ENCODE assay signal across 23 cellular contexts in the genomic region with DNA sequence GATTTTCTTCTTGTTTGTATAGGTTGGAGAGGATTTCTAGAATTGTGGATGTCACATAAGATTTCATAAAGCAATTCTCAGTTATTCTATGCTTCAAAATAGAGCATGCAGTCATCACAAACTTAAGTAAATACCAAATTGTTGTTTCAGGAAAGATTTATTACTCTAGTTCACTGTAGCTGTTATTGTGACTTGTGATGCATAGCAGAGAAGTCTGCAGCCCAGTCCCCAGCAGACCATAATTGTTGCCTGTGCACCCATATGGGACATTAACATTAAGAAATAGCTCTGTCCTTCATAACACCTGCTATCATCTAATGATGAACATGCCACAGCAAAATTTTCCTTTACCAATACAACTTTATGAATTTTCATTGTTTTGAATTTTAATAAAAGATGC.
A peak's percentile ranks its signal among the peaks of the same experiment; 100 is the strongest.
DNase-seq lines count a peak whose midpoint lies in the region; FAIRE-seq and TF ChIP-seq lines count a peak whose summit lies in the region.
"Had no signal": no experiment of that assay in that cellular context is flagged by ENCODE, and none has a peak within 500 bp of the region (broad histone marks: within the 10 kb centered on the region; RNA-seq: fewer than 3 reads in every experiment).

No MANE protein-coding gene starts in this region.

- H3K4me3 ChIP-seq in endothelial cell of umbilical vein (replicated peaks in 1 of 3; ENCODE audit: insufficient read depth in 1 of 3, low read depth in 1 of 3, low read length in 3 of 3): no peak overlapping the region
- H3K4me3 ChIP-seq in CD8-positive, alpha-beta memory T cell (ENCODE audit: low read length): no peak overlapping the region
- no peak overlapping the region for H3K4me3 ChIP-seq in esophagus muscularis mucosa
- H3K4me3 ChIP-seq: GM23338, SJCRH30 had no signal

- H3K9ac ChIP-seq in endothelial cell of umbilical vein (replicated peaks; ENCODE audit: extremely low read depth, insufficient read depth, low read length): no peak overlapping the region

- intact Hi-C loops in endothelial cell of umbilical vein (cut with micrococcal nuclease) (no loop called here), esophagus muscularis mucosa (cut with DNase I) (no loop called here)

- in situ Hi-C loops in Caki2 (cut with HindIII; ENCODE audit: low pct_unique_long_range_greater_than_20kb, low sequenced_read_pairs): no loop called here

- H3K27ac Mint-ChIP-seq in mesothelial cell of epicardium: peak overlapping the region; percentile 45
- no peak overlapping the region for H3K27ac Mint-ChIP-seq in CD8-positive, alpha-beta memory T cell
- H3K27ac Mint-ChIP-seq: GM23338 had no signal

- H3K4me3 Mint-ChIP-seq in mesothelial cell of epicardium: no peak overlapping the region
- no peak overlapping the region for H3K4me3 Mint-ChIP-seq in CD8-positive, alpha-beta memory T cell
- H3K4me3 Mint-ChIP-seq: GM23338 had no signal

- peaks cover 10% of the 10 kb centered on the region for H3K9me3 Mint-ChIP-seq in mesothelial cell of epicardium
- H3K9me3 Mint-ChIP-seq in CD8-positive, alpha-beta memory T cell: peaks cover 4 to 12% (median 9%) of the 10 kb centered on the region in 5 donors
- H3K9me3 Mint-ChIP-seq: GM23338 had no signal

- no peaks in the 10 kb centered on the region for H3K27me3 Mint-ChIP-seq in mesothelial cell of epicardium (ENCODE audit: low read depth)
- no peaks in the 10 kb centered on the region for H3K27me3 Mint-ChIP-seq in CD8-positive, alpha-beta memory T cell

- H3K27me3 ChIP-seq in endothelial cell of umbilical vein (ENCODE audit: control insufficient read depth in 2 of 2, insufficient read depth in 2 of 2, low read length in 2 of 2) (no peaks in the 10 kb centered on the region), esophagus muscularis mucosa (no peaks in the 10 kb centered on the region)
- H3K27me3 ChIP-seq in CD8-positive, alpha-beta memory T cell (ENCODE audit: insufficient read depth, low read length, poor library complexity, severe bottlenecking): no peaks in the 10 kb centered on the region
- H3K27me3 ChIP-seq: BE2C, SJCRH30 had no signal

- H3K4me1 ChIP-seq in endothelial cell of umbilical vein (ENCODE audit: control insufficient read depth, extremely low read depth, insufficient read depth, low read length) (no peaks in the 10 kb centered on the region), esophagus muscularis mucosa (peaks cover 0 to 18% (median 10%) of the 10 kb centered on the region in 4 donors)
- no peaks in the 10 kb centered on the region for H3K4me1 ChIP-seq in CD8-positive, alpha-beta memory T cell (ENCODE audit: insufficient read depth, low read length)
- H3K4me1 ChIP-seq: BE2C had no signal

- no TSS peak for BruUV-seq in endothelial cell of umbilical vein (replicated peaks; lab: Mats Ljungman, UMichigan)

- no peaks in the 10 kb centered on the region for H4K20me1 ChIP-seq in endothelial cell of umbilical vein (replicated peaks; ENCODE audit: control insufficient read depth, extremely low read depth, insufficient read depth, low read length)

- POLR2A ChIA-PET in endothelial cell of umbilical vein (lab: Charles Lee): no interaction called here
- POLR2A ChIA-PET in CD8-positive, alpha-beta memory T cell (lab: Charles Lee): no interaction called here

- TF ChIP-seq CTCF in endothelial cell of umbilical vein (IDR thresholded peaks at IDR 0.05; ENCODE audit: extremely low read depth in 1 of 2, insufficient read depth in 1 of 2, low read depth in 1 of 2, low read length in 2 of 2) (no peak), mesothelial cell of epicardium (IDR thresholded peaks at IDR 0.05; ENCODE audit: unreplicated experiment) (no peak), esophagus muscularis mucosa (IDR thresholded peaks at IDR 0.05) (no peak)

- DNase-seq in Caki2 (ENCODE audit: low read depth) (peak; percentile 36), NCI-H446 (lab: John Stamatoyannopoulos, UW) (peak; percentile 29 to 31), endothelial cell of umbilical vein (ENCODE audit: low read depth, low spot score) (peak; percentile 5), mesothelial cell of epicardium (ENCODE audit: low spot score in 2 of 2, unreplicated experiment in 2 of 2) (no peak), esophagus muscularis mucosa (ENCODE audit: extremely low spot score) (no peak), AG08396 (ENCODE audit: low spot score) (no peak), Ammon's horn (ENCODE audit: low spot score) (no peak)
- no peak for DNase-seq in CD8-positive, alpha-beta memory T cell
- DNase-seq: BE2C, DMS79 treated with DMSO at 0.1 percent for 48 hours, HCEC 1CT, KG1, NCI-H1092, NCI-H1436 treated with DMSO at 0.1 percent for 48 hours, NCI-H2081, NCI-H2171, NCI-H345, NCI-H748 treated with DMSO at 0.1 percent for 48 hours, SJCRH30 had no signal

- H3K9me3 ChIP-seq in endothelial cell of umbilical vein (replicated peaks; ENCODE audit: control insufficient read depth, insufficient read depth, low read length) (no peaks in the 10 kb centered on the region), esophagus muscularis mucosa (no peaks in the 10 kb centered on the region)
- no peaks in the 10 kb centered on the region for H3K9me3 ChIP-seq in CD8-positive, alpha-beta memory T cell (ENCODE audit: low read length)
- H3K9me3 ChIP-seq: BE2C, SJCRH30 had no signal

- TF ChIP-seq POLR2A in endothelial cell of umbilical vein (IDR thresholded peaks at IDR 0.05; ENCODE audit: low read depth, low read length) (no peak), esophagus muscularis mucosa (IDR thresholded peaks at IDR 0.05; ENCODE audit: low read depth) (no peak)

- no peak overlapping the region for H3K4me2 ChIP-seq in endothelial cell of umbilical vein (ENCODE audit: insufficient read depth, low read length)
- H3K4me2 ChIP-seq: GM23338 had no signal

- H3K9me1 ChIP-seq in endothelial cell of umbilical vein (replicated peaks; ENCODE audit: control insufficient read depth, extremely low read depth, insufficient read depth, low read length): no peaks in the 10 kb centered on the region

- FAIRE-seq in endothelial cell of umbilical vein (lab: Jason Lieb, UNC): no peak
- FAIRE-seq: A204.1, GM12891, HepG2 had no signal

- H2AFZ ChIP-seq in endothelial cell of umbilical vein (ENCODE audit: low read depth, low read length): no peak overlapping the region
- H2AFZ ChIP-seq: GM23338 had no signal

- no peaks in the 10 kb centered on the region for H3K79me2 ChIP-seq in endothelial cell of umbilical vein (ENCODE audit: control insufficient read depth, insufficient read depth, low read length)

- H3K36me3 Mint-ChIP-seq in mesothelial cell of epicardium: no peaks in the 10 kb centered on the region
- no peaks in the 10 kb centered on the region for H3K36me3 Mint-ChIP-seq in CD8-positive, alpha-beta memory T cell

- H3K36me3 ChIP-seq in endothelial cell of umbilical vein (ENCODE audit: control insufficient read depth in 2 of 2, extremely low read depth in 1 of 2, insufficient read depth in 2 of 2, low read length in 2 of 2): no peaks in the 10 kb centered on the region
- no peaks in the 10 kb centered on the region for H3K36me3 ChIP-seq in CD8-positive, alpha-beta memory T cell (ENCODE audit: insufficient read depth, low read length)
- no peaks in the 10 kb centered on the region for H3K36me3 ChIP-seq in esophagus muscularis mucosa
- H3K36me3 ChIP-seq: BE2C, SJCRH30 had no signal

- peaks cover 7% of the 10 kb centered on the region for H3K4me1 Mint-ChIP-seq in mesothelial cell of epicardium
- no peaks in the 10 kb centered on the region for H3K4me1 Mint-ChIP-seq in CD8-positive, alpha-beta memory T cell

- dilution Hi-C loops in endothelial cell of umbilical vein (cut with MboI; ENCODE audit: extremely low pct_ligation_motif_present, low sequenced_read_pairs): no loop called here

- H3K27ac ChIP-seq in endothelial cell of umbilical vein (ENCODE audit: insufficient read depth, low read depth, low read length) (no peak overlapping the region), esophagus muscularis mucosa (replicated peaks in 1 of 4) (peak overlapping the region in 1 of 4 donors; percentile 64)
- H3K27ac ChIP-seq in CD8-positive, alpha-beta memory T cell (ENCODE audit: low read depth, low read length): no peak overlapping the region
- H3K27ac ChIP-seq: SJCRH30 had no signal

- no peak for TF ChIP-seq EP300 in esophagus muscularis mucosa (IDR thresholded peaks at IDR 0.05)

- CTCF ChIA-PET in endothelial cell of umbilical vein (lab: Charles Lee): interaction anchor here (1.0 to 1.4 kb wide), 3 partner anchors 26 to 518 kb away, joined by 3 to 9 read pairs (median 4); no protein-coding TSS in a partner anchor
- CTCF ChIA-PET in CD8-positive, alpha-beta memory T cell (lab: Charles Lee): no interaction called here

TF ChIP-seq in endothelial cell of umbilical vein, 7 proteins besides CTCF, POLR2A, EP300 and RAD21:
- TF ChIP-seq JUN (IDR thresholded peaks at IDR 0.05; ENCODE audit: borderline replicate concordance, insufficient read depth, insufficient read length, low read depth) (no peak), MYC (IDR thresholded peaks at IDR 0.05; ENCODE audit: low read depth, low read length) (no peak), EZH2 (IDR thresholded peaks at IDR 0.05; ENCODE audit: borderline replicate concordance, low read depth, low read length, severe bottlenecking) (no peak), FOS (IDR thresholded peaks at IDR 0.05; ENCODE audit: borderline replicate concordance, insufficient read depth, low read length) (no peak), GATA2 (IDR thresholded peaks at IDR 0.05; ENCODE audit: insufficient read depth, insufficient read length, low read depth, low read length) (no peak), POLR2AphosphoS5 (IDR thresholded peaks at IDR 0.05; ENCODE audit: insufficient read depth, low read depth, low read length) (no peak)
- TF ChIP-seq, protein P1, sequence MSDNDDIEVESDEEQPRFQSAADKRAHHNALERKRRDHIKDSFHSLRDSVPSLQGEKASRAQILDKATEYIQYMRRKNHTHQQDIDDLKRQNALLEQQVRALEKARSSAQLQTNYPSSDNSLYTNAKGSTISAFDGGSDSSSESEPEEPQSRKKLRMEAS (IDR thresholded peaks at IDR 0.05; ENCODE audit: insufficient read depth, insufficient read length): no peak
TF ChIP-seq in endothelial cell of umbilical vein: peak in this region for 0.

Comparison
In these comparisons a context has a peak if more than half of its experiments do, and no peak if none do; other contexts are left out.
1. DNase-seq: peak in Caki2 (single experiment), NCI-H446 (2 of 2) and endothelial cell of umbilical vein (single experiment); none in mesothelial cell of epicardium (0 of 2), CD8-positive, alpha-beta memory T cell (0 of 5), esophagus muscularis mucosa (single experiment), AG08396 (single experiment) and Ammon's horn (single experiment).